In the genomic region with DNA sequence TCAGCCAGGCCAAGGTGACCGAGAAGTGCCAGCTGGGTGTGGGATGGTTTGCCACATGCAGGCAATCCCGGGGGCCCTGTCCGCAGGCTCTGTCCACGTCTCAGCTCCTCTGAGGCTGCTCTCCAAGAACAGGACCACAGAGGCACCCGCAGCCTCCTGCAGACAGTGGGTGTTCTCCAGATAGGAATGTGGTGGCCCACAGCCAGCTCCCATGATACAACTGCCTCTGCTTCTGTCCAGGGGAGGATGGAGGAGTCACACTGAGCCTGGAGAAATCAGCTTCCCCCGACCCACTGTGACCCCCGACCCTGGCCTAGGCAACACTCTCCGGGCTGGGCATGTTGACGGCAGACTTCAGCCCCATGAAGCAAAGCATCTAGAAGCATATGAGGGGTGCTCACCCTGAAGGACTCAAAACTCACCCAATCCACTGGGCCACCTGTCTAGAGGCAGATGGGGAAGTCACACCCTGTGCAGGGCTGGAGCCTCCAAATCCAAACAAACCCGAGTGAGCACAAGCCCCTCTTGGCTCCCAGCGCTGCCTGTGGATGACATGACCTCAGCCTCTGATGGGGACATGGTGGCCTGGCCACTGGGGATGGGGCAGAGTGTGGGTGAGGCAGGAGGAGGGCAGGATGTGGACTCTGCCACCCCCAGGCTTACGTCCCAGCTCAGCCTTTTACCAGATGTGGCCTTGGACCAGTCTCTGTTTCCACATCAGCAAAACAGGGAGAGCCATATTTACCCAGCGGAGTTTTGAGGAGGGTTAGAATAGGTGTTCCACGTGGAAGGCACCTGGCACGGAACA, we compare ENCODE assay signal across 16 cellular contexts.
DNase-seq lines count a peak whose midpoint lies in the region; TF ChIP-seq lines count a peak whose summit lies in the region.
"Had no signal": no experiment of that assay in that cellular context is flagged by ENCODE, and none has a peak within 500 bp of the region (broad histone marks: within the 10 kb centered on the region; RNA-seq: fewer than 3 reads in every experiment).

No MANE protein-coding gene starts in this region.

- H2AFZ ChIP-seq in neuronal stem cell (ENCODE audit: low read length): no peak overlapping the region

- no peak overlapping the region for H3K14ac ChIP-seq in neuronal stem cell (ENCODE audit: low read length)

- peak; percentile 84 for DNase-seq in AG08395 (ENCODE audit: low spot score)
- peak; percentile 60 for DNase-seq in M059J (ENCODE audit: low read depth)
- peak; percentile 25 to 70 for DNase-seq in cardiac fibroblast (ENCODE audit: low read depth in 2 of 2)
- no peak for DNase-seq in neuronal stem cell (ENCODE audit: low spot score)
- no peak for DNase-seq in activated gamma-delta T cell (lab: John Stamatoyannopoulos, UW)
- DNase-seq in NCI-H1092 (lab: John Stamatoyannopoulos, UW): no peak
- no peak for DNase-seq in colonic mucosa
- no peak for DNase-seq in NOMO-1 treated with DMSO at 0.1 percent for 48 hours (lab: John Stamatoyannopoulos, UW; ENCODE audit: unreplicated experiment)
- DNase-seq: activated CD4-positive, alpha-beta T cell treated with anti-CD3 and anti-CD28 coated beads for 4 hours; immature natural killer cell; naive B cell; NCI-H69; SW 1271 had no signal

- H3K4me2 ChIP-seq in neuronal stem cell (ENCODE audit: insufficient read depth, low read length, poor library complexity, severe bottlenecking): no peak overlapping the region
- H3K4me2 ChIP-seq: smooth muscle cell had no signal

- H3K23ac ChIP-seq in neuronal stem cell (ENCODE audit: low read depth, low read length, poor library complexity): no peak overlapping the region

- no peak overlapping the region for H4K91ac ChIP-seq in neuronal stem cell (ENCODE audit: low read depth, low read length, poor library complexity)

- H3K4me1 ChIP-seq in neuronal stem cell (ENCODE audit: control insufficient read depth in 2 of 2, insufficient read depth in 1 of 2, low read depth in 1 of 2, low read length in 2 of 2): peaks cover 0 to 24% of the 10 kb centered on the region in 2 donors
- no peaks in the 10 kb centered on the region for H3K4me1 ChIP-seq in colonic mucosa

- TF ChIP-seq CTCF in cardiac fibroblast (IDR thresholded peaks at IDR 0.05; ENCODE audit: low read depth, low read length) (no peak), colonic mucosa (IDR thresholded peaks at IDR 0.05) (no peak)

- H3K27ac ChIP-seq in neuronal stem cell (replicated peaks; ENCODE audit: low read length) (no peak overlapping the region), colonic mucosa (no peak overlapping the region)
- H3K27ac ChIP-seq: C4-2B, esophagus muscularis mucosa had no signal

- H2AK5ac ChIP-seq in neuronal stem cell (ENCODE audit: low read depth, low read length): peak overlapping the region; percentile 23

- H2BK120ac ChIP-seq in neuronal stem cell (ENCODE audit: low read depth, low read length): peak overlapping the region; percentile 35

- no peaks in the 10 kb centered on the region for H3K36me3 ChIP-seq in neuronal stem cell (replicated peaks in 1 of 2; ENCODE audit: control insufficient read depth in 2 of 2, insufficient read depth in 2 of 2, low read length in 2 of 2)
- H3K36me3 ChIP-seq in colonic mucosa: no peaks in the 10 kb centered on the region
- H3K36me3 ChIP-seq: esophagus muscularis mucosa had no signal

- no peak overlapping the region for H3K4ac ChIP-seq in neuronal stem cell (ENCODE audit: low read length)

- no peak overlapping the region for H3K4me3 ChIP-seq in cardiac fibroblast (replicated peaks in 1 of 2; ENCODE audit: low read depth in 2 of 2, low read length in 2 of 2)
- H3K4me3 ChIP-seq in neuronal stem cell (ENCODE audit: low read length in 2 of 2): no peak overlapping the region
- H3K4me3 ChIP-seq in colonic mucosa: no peak overlapping the region
- H3K4me3 ChIP-seq: esophagus muscularis mucosa, smooth muscle cell had no signal

- peaks cover 3% of the 10 kb centered on the region for H3K79me1 ChIP-seq in neuronal stem cell (ENCODE audit: low read depth, low read length)

- intact Hi-C loops in colonic mucosa (cut with DNase I): no loop called here

- no peak overlapping the region for H4K8ac ChIP-seq in neuronal stem cell (ENCODE audit: low read depth, low read length)

- H3K9me3 ChIP-seq in neuronal stem cell (replicated peaks in 1 of 2; ENCODE audit: control insufficient read depth in 2 of 2, insufficient read depth in 1 of 2, low read depth in 1 of 2, low read length in 2 of 2): no peaks in the 10 kb centered on the region
- H3K9me3 ChIP-seq in colonic mucosa: no peaks in the 10 kb centered on the region
- H3K9me3 ChIP-seq: esophagus muscularis mucosa had no signal

- peak overlapping the region; percentile 55 for H3K18ac ChIP-seq in neuronal stem cell (ENCODE audit: low read length)

- H2BK15ac ChIP-seq in neuronal stem cell (ENCODE audit: low read length): no peak overlapping the region

- H2BK5ac ChIP-seq in neuronal stem cell (ENCODE audit: low read length): no peak overlapping the region

- H3K9ac ChIP-seq in neuronal stem cell (ENCODE audit: low read depth, low read length, poor library complexity) (no peak overlapping the region), colonic mucosa (ENCODE audit: low read depth in 2 of 2, low read length in 2 of 2) (no peak overlapping the region)

- H3K27me3 ChIP-seq in neuronal stem cell (ENCODE audit: control insufficient read depth in 3 of 3, insufficient read depth in 3 of 3, low read depth in 1 of 3, low read length in 3 of 3) (peaks cover 0 to 5% (median 0%) of the 10 kb centered on the region in 3 experiments), colonic mucosa (no peaks in the 10 kb centered on the region)
- H3K27me3 ChIP-seq: esophagus muscularis mucosa had no signal

- peak overlapping the region; percentile 60 for H2BK12ac ChIP-seq in neuronal stem cell (ENCODE audit: low read length)

- WGBS in neuronal stem cell (ENCODE audit: extremely low coverage in 2 of 2, insufficient read length in 2 of 2, insufficient replicate concordance in 1 of 2), 2 donors: no CpG with 5 or more reads among the region's 15 CpGs

Comparison
In these comparisons a context has a peak if more than half of its experiments do, and no peak if none do; other contexts are left out.
1. DNase-seq: peak in AG08395 (single experiment), M059J (single experiment) and cardiac fibroblast (2 of 2); none in neuronal stem cell (single experiment), activated gamma-delta T cell (single experiment), NCI-H1092 (single experiment), colonic mucosa (single experiment) and NOMO-1 treated with DMSO at 0.1 percent for 48 hours (single experiment).